ENCODE assay signal across 8 cellular contexts in genomic region chr7:107563072-107563760, GRCh38. TPM values are rescaled to one million over a fixed set of nuclear protein-coding genes. Genes with fewer than 3 reads are reported as not detected.
DNase-seq lines count a peak whose midpoint lies in the region; ATAC-seq and TF ChIP-seq lines count a peak whose summit lies in the region.

No MANE protein-coding gene starts in this region.

- DNase-seq in GM12865 (ENCODE audit: low read depth) (peak; percentile 12), foreskin keratinocyte (peak in 1 of 2 donors; percentile 70), osteoblast (ENCODE audit: insufficient read length, low spot score, missing footprints) (peak; percentile 71), superior temporal gyrus (ENCODE audit: extremely low spot score) (no peak), H4 (ENCODE audit: low spot score) (no peak)

- TF ChIP-seq CTCF in GM12865 (IDR thresholded peaks at IDR 0.05; ENCODE audit: insufficient read depth, low read depth, low read length, missing control alignments) (no peak), VCaP (conservative IDR thresholded peaks at IDR 0.05) (no peak), foreskin keratinocyte (conservative IDR thresholded peaks at IDR 0.05) (no peak), osteoblast (IDR thresholded peaks at IDR 0.05; ENCODE audit: extremely low read depth, low read depth, low read length) (no peak)

- peaks cover 22% of the 10 kb centered on the region for H3K36me3 ChIP-seq in HUES64 (ENCODE audit: insufficient read depth, low read length)
- no peaks in the 10 kb centered on the region for H3K36me3 ChIP-seq in osteoblast (ENCODE audit: insufficient read depth, low read length)

- ATAC-seq in GM21619 (IDR thresholded peaks at IDR 0.05; ENCODE audit: unreplicated experiment) (peak; percentile 49), foreskin keratinocyte (peak; percentile 35)

- peak overlapping the region; percentile 99 for H3K4me2 ChIP-seq in osteoblast (ENCODE audit: insufficient read depth, low read length)

- H3K4me1 ChIP-seq in HUES64 (ENCODE audit: insufficient read depth, low read length) (peaks cover 7% of the 10 kb centered on the region; the same call in 1 of the 2 replicates), foreskin keratinocyte (peaks cover 31% of the 10 kb centered on the region), osteoblast (ENCODE audit: insufficient read depth, low read length) (peaks cover 45% of the 10 kb centered on the region)

- peak overlapping the region; percentile 97 for H2AFZ ChIP-seq in osteoblast (ENCODE audit: low read length)

- H3K9me3 ChIP-seq in HUES64 (ENCODE audit: insufficient read depth, low read depth, low read length) (no peaks in the 10 kb centered on the region), osteoblast (ENCODE audit: low read depth, low read length) (no peaks in the 10 kb centered on the region)

- H3K79me2 ChIP-seq in osteoblast (ENCODE audit: insufficient read depth, low read length), result peaks cover 51% of the 10 kb centered on the region

- H4K20me1 ChIP-seq in osteoblast (ENCODE audit: insufficient read depth, low read length), result peaks cover 4% of the 10 kb centered on the region

- H3K9ac ChIP-seq in HUES64 (ENCODE audit: low read depth, low read length), result peak overlapping the region; percentile 91

- 6% methylated on average over 20 of the region's 21 CpGs for WGBS in HUES64

- H3K27me3 ChIP-seq in HUES64 (ENCODE audit: insufficient read depth, low read length) (no peaks in the 10 kb centered on the region), foreskin keratinocyte (no peaks in the 10 kb centered on the region), osteoblast (ENCODE audit: insufficient read depth, low read length) (no peaks in the 10 kb centered on the region)

- H3K4me3 ChIP-seq in GM12865 (ENCODE audit: low read depth, low read length), result peak overlapping the region; percentile 69
- peak overlapping the region; percentile 87 for H3K4me3 ChIP-seq in HUES64 (ENCODE audit: low read length)
- peak overlapping the region; percentile 91 for H3K4me3 ChIP-seq in osteoblast (ENCODE audit: insufficient read depth, low read length)

- peak overlapping the region; percentile 85; the same call in 1 of the 2 replicates for H3K27ac ChIP-seq in HUES64 (ENCODE audit: low read depth, low read length)
- peak overlapping the region; percentile 93 for H3K27ac ChIP-seq in VCaP
- peak overlapping the region; percentile 98 for H3K27ac ChIP-seq in foreskin keratinocyte
- H3K27ac ChIP-seq in osteoblast (ENCODE audit: low read depth, low read length), result peak overlapping the region; percentile 94

RNA-seq across cellular contexts. Expression of gene COG5, which starts 0.5 kb away (rescaled TPM):
- 9.6 TPM for polyA plus RNA-seq in HUES64 (2013, experiment 1 of 2)
- 16.2 TPM for polyA plus RNA-seq in HUES64 (2013, experiment 2 of 2)
- total RNA-seq in foreskin keratinocyte, result 46.5 and 48.4 TPM in 2 replicates
- 12.8 and 14.9 TPM in 2 replicates for polyA plus RNA-seq in foreskin keratinocyte
- 29.7 and 51.0 TPM in 2 replicates for total RNA-seq in osteoblast
- total RNA-seq in H4 (2014; rRNA removed; shearing (Covaris generic)), result 33.0 and 41.7 TPM in 2 replicates

RNA-seq across cellular contexts. Expression of gene DUS4L, which starts 0.6 kb away (rescaled TPM):
- polyA plus RNA-seq in HUES64 (2013, experiment 1 of 2), result 10.7 TPM
- 10.0 TPM for polyA plus RNA-seq in HUES64 (2013, experiment 2 of 2)
- total RNA-seq in foreskin keratinocyte (11.6 and 11.9 TPM in 2 replicates), osteoblast (5.4 and 8.5 TPM in 2 replicates)
- polyA plus RNA-seq in foreskin keratinocyte, result 7.3 and 8.7 TPM in 2 replicates
- total RNA-seq in H4 (2014; rRNA removed; shearing (Covaris generic)), result 13.3 and 14.8 TPM in 2 replicates

RNA-seq across cellular contexts. Expression of gene BCAP29, which starts 16.8 kb away (rescaled TPM):
- 17.3 TPM for polyA plus RNA-seq in HUES64 (2013, experiment 1 of 2)
- polyA plus RNA-seq in HUES64 (2013, experiment 2 of 2), result 23.1 TPM
- total RNA-seq in foreskin keratinocyte (70.4 and 80.3 TPM in 2 replicates), osteoblast (43.1 and 52.2 TPM in 2 replicates)
- 42.4 and 43.4 TPM in 2 replicates for polyA plus RNA-seq in foreskin keratinocyte
- total RNA-seq in H4 (2014; rRNA removed; shearing (Covaris generic)), result 122 and 171 TPM in 2 replicates

Comparison
In these comparisons a context has a peak if more than half of its experiments do, and no peak if none do; other contexts are left out.
1. DNase-seq: peak in GM12865 (single experiment) and osteoblast (single experiment); none in superior temporal gyrus (single experiment) and H4 (single experiment).
2. Peak in every context shown above with its lines, with median percentiles within 50 percentile points of each other: H3K4me3 ChIP-seq and H3K27ac ChIP-seq.